ENCODE assay signal across 8 cellular contexts in the genomic region with DNA sequence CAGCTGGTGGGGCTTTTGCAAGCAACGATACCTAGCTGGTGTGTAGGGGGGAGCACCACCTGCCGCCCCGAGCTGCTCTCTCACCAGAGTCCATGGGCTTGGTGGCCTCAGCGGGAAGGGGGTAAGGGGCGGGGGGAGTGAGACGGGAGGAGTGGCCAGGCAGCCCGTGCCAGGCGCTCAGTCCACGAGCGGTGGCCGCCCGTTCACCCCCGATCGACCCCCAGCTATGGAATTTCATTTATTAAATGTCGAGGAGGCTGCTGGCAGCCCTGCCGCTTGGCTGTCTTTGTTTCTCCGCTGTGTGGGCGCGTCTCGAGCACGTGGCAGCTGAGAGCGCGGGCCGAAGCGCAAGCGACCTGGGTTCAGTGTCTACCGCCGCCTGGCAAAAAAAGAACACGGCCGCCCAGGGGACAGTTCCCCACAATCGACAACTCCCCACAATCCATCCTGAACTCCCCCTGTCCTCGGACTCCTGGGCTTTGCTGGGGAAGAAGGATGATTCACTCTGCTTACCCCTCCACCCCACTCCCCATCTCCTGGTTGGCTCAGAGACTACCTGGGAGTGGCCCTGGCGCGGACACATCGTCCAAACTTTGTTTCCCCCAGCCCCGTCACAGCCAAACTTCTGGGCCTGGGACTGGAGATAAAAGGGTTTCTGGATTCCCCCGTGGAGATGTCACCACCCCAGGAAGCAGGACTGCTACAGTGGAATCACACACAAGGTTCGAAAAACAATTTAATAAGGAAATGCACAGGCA. TPM values are rescaled to one million over a fixed set of nuclear protein-coding genes. Genes with fewer than 3 reads are reported as not detected.
A peak's percentile ranks its signal among the peaks of the same experiment; 100 is the strongest.
DNase-seq lines count a peak whose midpoint lies in the region; ATAC-seq and TF ChIP-seq lines count a peak whose summit lies in the region.

No MANE protein-coding gene starts in this region.

- no peaks in the 10 kb centered on the region for H3K27me3 ChIP-seq in BJ (ENCODE audit: control insufficient read depth, insufficient read depth, low read length)
- H3K27me3 ChIP-seq in breast epithelium = no peaks in the 10 kb centered on the region

- POLR2A ChIA-PET in BJ (lab: Charles Lee) (interaction anchor here (0.7 kb wide), 1 partner anchor 217 kb away, joined by 5 read pairs; no protein-coding TSS in a partner anchor), HEK293 (lab: Yijun Ruan, JAX) (interaction anchor here (1.0 to 2.6 kb wide), 12 partner anchors 10 to 412 kb away, joined by 3 to 28 read pairs (median 6); a partner anchor contains a TSS)

- H3K36me3 Mint-ChIP-seq in stimulated activated memory B cell treated with anti-CD40 and anti-IgM and Interleukin-4, amounts not matched to agents 10 μg/mL and 1 μg/mL and 100 μg/mL, for 72 hours = no peaks in the 10 kb centered on the region

- 0 out of 2 replicates have a peak overlapping the region, but pooled peaks have one; percentile 10 for H3K4me3 ChIP-seq in BJ (ENCODE audit: low read depth, low read length)
- H3K4me3 ChIP-seq in HEK293 (ENCODE audit: low read depth, low read length) = peak overlapping the region; percentile 36
- peak overlapping the region; percentile 23 to 94 (median 78) for H3K4me3 ChIP-seq in breast epithelium

- H3K27ac Mint-ChIP-seq in stimulated activated memory B cell treated with anti-CD40 and anti-IgM and Interleukin-4, amounts not matched to agents 10 μg/mL and 1 μg/mL and 100 μg/mL, for 72 hours = peak overlapping the region; percentile 73

- H3K4me1 Mint-ChIP-seq in stimulated activated memory B cell treated with anti-CD40 and anti-IgM and Interleukin-4, amounts not matched to agents 10 μg/mL and 1 μg/mL and 100 μg/mL, for 72 hours = peaks cover 67% of the 10 kb centered on the region

- no peak for DNase-seq in BJ (ENCODE audit: low read depth)
- DNase-seq in RPMI8226 = peak; percentile 62
- no peak for DNase-seq in breast epithelium (ENCODE audit: low spot score in 2 of 2)
- peak; percentile 74 for DNase-seq in kidney glomerular epithelial cell (lab: John Stamatoyannopoulos, UW)
- DNase-seq in COLO829 (ENCODE audit: low spot score) = no peak

- H3K4me1 ChIP-seq in HEK293 (ENCODE audit: control insufficient read depth, insufficient read depth, low read length) (peaks cover 30% of the 10 kb centered on the region), breast epithelium (peaks cover 7 to 36% of the 10 kb centered on the region in 2 donors)

- no peaks in the 10 kb centered on the region for H3K9me3 Mint-ChIP-seq in stimulated activated memory B cell treated with anti-CD40 and anti-IgM and Interleukin-4, amounts not matched to agents 10 μg/mL and 1 μg/mL and 100 μg/mL, for 72 hours

- intact Hi-C loops in breast epithelium (cut with DNase I; ENCODE audit: low total_unique reads) = no loop called here

- H3K27me3 Mint-ChIP-seq in stimulated activated memory B cell treated with anti-CD40 and anti-IgM and Interleukin-4, amounts not matched to agents 10 μg/mL and 1 μg/mL and 100 μg/mL, for 72 hours = no peaks in the 10 kb centered on the region

- H3K27ac ChIP-seq in HEK293 (ENCODE audit: extremely low read depth, low read depth, low read length) (peak overlapping the region; percentile 82), breast epithelium (peak overlapping the region; percentile 76 to 78)

- no peak for ATAC-seq in stimulated activated memory B cell treated with anti-CD40 and anti-IgM and Interleukin-4, amounts not matched to agents 10 μg/mL and 1 μg/mL and 100 μg/mL, for 72 hours
- no peak for ATAC-seq in HG03139 (IDR thresholded peaks at IDR 0.05; ENCODE audit: unreplicated experiment)

- CTCF ChIA-PET in BJ (lab: Yijun Ruan, JAX) = interaction anchor here (0.6 to 4.7 kb wide), 23 partner anchors 9 to 467 kb away, joined by 3 to 61 read pairs (median 4); a partner anchor contains a TSS
- CTCF ChIA-PET in HEK293 (lab: Yijun Ruan, JAX) = interaction anchor here (0.5 to 5.1 kb wide), 31 partner anchors 9 to 449 kb away, joined by 3 to 74 read pairs (median 4); a partner anchor contains a TSS

- H3K9me3 ChIP-seq in HEK293 (ENCODE audit: control insufficient read depth, insufficient read depth, low read depth, low read length) (no peaks in the 10 kb centered on the region), breast epithelium (no peaks in the 10 kb centered on the region)

- no peak for TF ChIP-seq CTCF in BJ (IDR thresholded peaks at IDR 0.05; ENCODE audit: insufficient read depth, low read depth, low read length)
- TF ChIP-seq CTCF in HEK293 (tag by site-specific recombination; IDR thresholded peaks at IDR 0.05) = no peak
- TF ChIP-seq CTCF in breast epithelium (IDR thresholded peaks at IDR 0.05) = no peak

- no peak for TF ChIP-seq POLR2A in breast epithelium (IDR thresholded peaks at IDR 0.05)

- H3K4me3 Mint-ChIP-seq in stimulated activated memory B cell treated with anti-CD40 and anti-IgM and Interleukin-4, amounts not matched to agents 10 μg/mL and 1 μg/mL and 100 μg/mL, for 72 hours = peak overlapping the region; percentile 78

- H3K36me3 ChIP-seq in BJ (ENCODE audit: control insufficient read depth, insufficient read depth, low read length) (peaks cover 3% of the 10 kb centered on the region), HEK293 (ENCODE audit: control insufficient read depth in 2 of 2, insufficient read depth in 1 of 2, low read length in 2 of 2) (peaks cover 0 to 3% of the 10 kb centered on the region in 2 experiments; a peak in 1 of 3 replicates), breast epithelium (no peaks in the 10 kb centered on the region)

TF ChIP-seq in HEK293, 187 proteins besides CTCF, POLR2A, EP300 and RAD21 (continues in another document):
- TF ChIP-seq, protein P1, sequence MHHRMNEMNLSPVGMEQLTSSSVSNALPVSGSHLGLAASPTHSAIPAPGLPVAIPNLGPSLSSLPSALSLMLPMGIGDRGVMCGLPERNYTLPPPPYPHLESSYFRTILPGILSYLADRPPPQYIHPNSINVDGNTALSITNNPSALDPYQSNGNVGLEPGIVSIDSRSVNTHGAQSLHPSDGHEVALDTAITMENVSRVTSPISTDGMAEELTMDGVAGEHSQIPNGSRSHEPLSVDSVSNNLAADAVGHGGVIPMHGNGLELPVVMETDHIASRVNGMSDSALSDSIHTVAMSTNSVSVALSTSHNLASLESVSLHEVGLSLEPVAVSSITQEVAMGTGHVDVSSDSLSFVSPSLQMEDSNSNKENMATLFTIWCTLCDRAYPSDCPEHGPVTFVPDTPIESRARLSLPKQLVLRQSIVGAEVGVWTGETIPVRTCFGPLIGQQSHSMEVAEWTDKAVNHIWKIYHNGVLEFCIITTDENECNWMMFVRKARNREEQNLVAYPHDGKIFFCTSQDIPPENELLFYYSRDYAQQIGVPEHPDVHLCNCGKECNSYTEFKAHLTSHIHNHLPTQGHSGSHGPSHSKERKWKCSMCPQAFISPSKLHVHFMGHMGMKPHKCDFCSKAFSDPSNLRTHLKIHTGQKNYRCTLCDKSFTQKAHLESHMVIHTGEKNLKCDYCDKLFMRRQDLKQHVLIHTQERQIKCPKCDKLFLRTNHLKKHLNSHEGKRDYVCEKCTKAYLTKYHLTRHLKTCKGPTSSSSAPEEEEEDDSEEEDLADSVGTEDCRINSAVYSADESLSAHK (tag by site-specific recombination; IDR thresholded peaks at IDR 0.05) = peak; percentile 95
- TF ChIP-seq KLF16 (tag by site-specific recombination; IDR thresholded peaks at IDR 0.05) (peak; percentile 13; the same call in 1 of the 2 replicates), ZNF10 (tag by site-specific recombination; IDR thresholded peaks at IDR 0.05) (no peak), KLF9 (tag by site-specific recombination; IDR thresholded peaks at IDR 0.05; ENCODE audit: low read depth) (peak; percentile 77), ZIC2 (tag by site-specific recombination; IDR thresholded peaks at IDR 0.05) (peak; percentile 65), WT1 (tag by site-specific recombination; IDR thresholded peaks at IDR 0.05) (peak; percentile 14), ZFP37 (tag by site-specific recombination; IDR thresholded peaks at IDR 0.05) (no peak), YY2 (tag by site-specific recombination; IDR thresholded peaks at IDR 0.05) (no peak), ZNF214 (tag by site-specific recombination; IDR thresholded peaks at IDR 0.05; ENCODE audit: borderline replicate concordance) (no peak), BCL11B (tag by site-specific recombination; IDR thresholded peaks at IDR 0.05; ENCODE audit: low read depth) (no peak; the same call in 1 of the 2 replicates), KLF10 (tag by site-specific recombination; IDR thresholded peaks at IDR 0.05) (peak; percentile 21; the same call in 1 of the 2 replicates), ZNF664 (tag by site-specific recombination; IDR thresholded peaks at IDR 0.05) (no peak), ZNF561 (tag by site-specific recombination; IDR thresholded peaks at IDR 0.05; ENCODE audit: borderline replicate concordance) (no peak)
- TF ChIP-seq, protein P2, sequence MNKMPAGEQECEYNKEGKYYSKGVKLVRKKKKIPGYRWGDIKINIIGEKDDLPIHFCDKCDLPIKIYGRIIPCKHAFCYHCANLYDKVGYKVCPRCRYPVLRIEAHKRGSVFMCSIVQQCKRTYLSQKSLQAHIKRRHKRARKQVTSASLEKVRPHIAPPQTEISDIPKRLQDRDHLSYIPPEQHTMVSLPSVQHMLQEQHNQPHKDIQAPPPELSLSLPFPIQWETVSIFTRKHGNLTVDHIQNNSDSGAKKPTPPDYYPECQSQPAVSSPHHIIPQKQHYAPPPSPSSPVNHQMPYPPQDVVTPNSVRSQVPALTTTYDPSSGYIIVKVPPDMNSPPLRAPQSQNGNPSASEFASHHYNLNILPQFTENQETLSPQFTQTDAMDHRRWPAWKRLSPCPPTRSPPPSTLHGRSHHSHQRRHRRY (tag by site-specific recombination; IDR thresholded peaks at IDR 0.05) = no peak

RNA-seq across cellular contexts. Expression of a gene that starts 1.7 kb away (rescaled TPM):
- 21.6 and 32.0 TPM in 2 replicates for polyA plus RNA-seq in BJ (2011; rRNA removed)
- polyA minus RNA-seq in BJ (2011; rRNA and poly(A)+ RNA removed) = 28.2 and 37.6 TPM in 2 replicates
- 10 to 100 TPM; 28.5 to 41.3 (median 31.2) TPM for total RNA-seq in breast epithelium

RNA-seq across cellular contexts. Expression of a gene that starts 1.8 kb away (rescaled TPM):
- polyA plus RNA-seq in BJ (2011; rRNA removed) = 1.9 and 3.1 TPM in 2 replicates
- 2.9 and 3.7 TPM in 2 replicates for polyA minus RNA-seq in BJ (2011; rRNA and poly(A)+ RNA removed)
- total RNA-seq in breast epithelium = 10 to 100 TPM in 1 of 3 donors, 1 to 10 TPM in 2; 8.5 to 13.0 (median 9.2) TPM

RNA-seq across cellular contexts. Expression of a gene that starts 22.7 kb away (rescaled TPM):
- 26.8 and 38.7 TPM in 2 replicates for polyA plus RNA-seq in BJ (2011; rRNA removed)
- 45.3 and 97.0 TPM in 2 replicates for polyA minus RNA-seq in BJ (2011; rRNA and poly(A)+ RNA removed)
- total RNA-seq in breast epithelium = 100 to 1,000 TPM in 1 of 3 donors, 10 to 100 TPM in 2; 34.1 to 114 (median 56.0) TPM

RNA-seq across cellular contexts. Expression of a gene that starts 24.3 kb away (rescaled TPM):
- 5.2 and 5.8 TPM in 2 replicates for polyA plus RNA-seq in BJ (2011; rRNA removed)
- 4.6 and 7.3 TPM in 2 replicates for polyA minus RNA-seq in BJ (2011; rRNA and poly(A)+ RNA removed)
- total RNA-seq in breast epithelium = 10 to 100 TPM in 1 of 3 donors, 1 to 10 TPM in 2; 7.9 to 29.3 (median 9.8) TPM

RNA-seq across cellular contexts. Expression of a gene that starts 31.6 kb away (rescaled TPM):
- polyA plus RNA-seq in BJ (2011; rRNA removed) = 8.0 and 19.3 TPM in 2 replicates
- polyA minus RNA-seq in BJ (2011; rRNA and poly(A)+ RNA removed) = 12.4 and 14.2 TPM in 2 replicates
- 10 to 100 TPM in 2 of 3 donors, 1 to 10 TPM in 1; 6.6 to 21.3 (median 16.8) TPM for total RNA-seq in breast epithelium

Comparison
In these comparisons a context has a peak if more than half of its experiments do, and no peak if none do; other contexts are left out.
1. DNase-seq: peak in RPMI8226 (single experiment) and kidney glomerular epithelial cell (single experiment); none in BJ (single experiment), breast epithelium (0 of 2) and COLO829 (single experiment).
2. H3K4me3 ChIP-seq: peak in every context shown above with its lines; median percentile 78 in breast epithelium; 36 in HEK293; 10 in BJ.